ENCODE assay signal across 17 cellular contexts in the genomic region with DNA sequence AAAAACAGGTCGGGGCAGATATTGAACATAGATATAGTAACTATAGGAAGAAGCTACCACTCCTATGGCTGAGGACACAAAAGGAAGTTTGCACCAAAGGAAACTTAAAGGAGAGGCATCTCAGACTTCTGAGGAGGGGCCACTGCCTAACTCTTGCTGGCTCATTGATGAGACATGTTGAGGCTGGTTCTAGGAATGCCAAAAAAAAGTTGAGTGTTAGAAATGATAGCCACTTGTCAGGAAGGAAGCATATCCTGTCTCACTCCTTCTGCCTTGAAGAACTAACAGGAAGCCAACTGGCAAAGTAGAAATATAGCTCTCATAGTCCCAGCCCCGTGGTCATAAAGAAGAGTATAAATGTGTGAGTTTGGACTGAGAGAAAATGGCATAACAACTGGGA. TPM values are rescaled to one million over a fixed set of nuclear protein-coding genes. Genes with fewer than 3 reads are reported as not detected.
DNase-seq lines count a peak whose midpoint lies in the region; ATAC-seq and TF ChIP-seq lines count a peak whose summit lies in the region.
"Had no signal": no experiment of that assay in that cellular context is flagged by ENCODE, and none has a peak within 500 bp of the region (broad histone marks: within the 10 kb centered on the region; RNA-seq: fewer than 3 reads in every experiment).

No MANE protein-coding gene starts in this region.

- H3K4me2 ChIP-seq in GM23248 (ENCODE audit: unreplicated experiment) (no peak overlapping the region), fibroblast of lung (ENCODE audit: extremely low read depth, insufficient read depth, low read length) (no peak overlapping the region)
- H3K4me2 ChIP-seq: BLaER1 had no signal

- peak; percentile 74 for ATAC-seq in RWPE2 (ENCODE audit: low read depth)
- ATAC-seq: left ventricle myocardium superior; naive thymus-derived CD8-positive, alpha-beta T cell; Panc1 had no signal

- H3K9me2 ChIP-seq in GM23248 (ENCODE audit: insufficient read depth) = no peaks in the 10 kb centered on the region

- TF ChIP-seq CTCF in AG10803 (conservative IDR thresholded peaks at IDR 0.05; ENCODE audit: low read length) = no peak
- no peak for TF ChIP-seq CTCF in RWPE2 (IDR thresholded peaks at IDR 0.05; ENCODE audit: poor library complexity, severe bottlenecking)
- no peak for TF ChIP-seq CTCF in fibroblast of lung (conservative IDR thresholded peaks at IDR 0.05 in 1 of 2, IDR thresholded peaks at IDR 0.05 in 1 of 2; ENCODE audit: low read depth in 1 of 2, low read length in 2 of 2)
- no peak for TF ChIP-seq CTCF in WERI-Rb-1 (IDR thresholded peaks at IDR 0.05; ENCODE audit: low read depth, low read length)

- no peaks in the 10 kb centered on the region for H3K36me3 ChIP-seq in GM23248 (ENCODE audit: low read depth)
- no peaks in the 10 kb centered on the region for H3K36me3 ChIP-seq in RWPE2 (ENCODE audit: low read depth)
- H3K36me3 ChIP-seq in fibroblast of lung (ENCODE audit: control insufficient read depth, insufficient read depth, low read length) = no peaks in the 10 kb centered on the region
- no peaks in the 10 kb centered on the region for H3K36me3 ChIP-seq in WERI-Rb-1
- H3K36me3 ChIP-seq: BLaER1, vagina had no signal

- H3K4me3 ChIP-seq in AG10803 (ENCODE audit: low read length) (no peak overlapping the region), GM23248 (no peak overlapping the region), RWPE2 (ENCODE audit: severe bottlenecking) (no peak overlapping the region), fibroblast of lung (replicated peaks in 1 of 4; ENCODE audit: control extremely low read depth in 1 of 4, insufficient read depth in 1 of 4, low read depth in 3 of 4, low read length in 4 of 4) (no peak overlapping the region), WERI-Rb-1 (ENCODE audit: low read depth, low read length) (no peak overlapping the region)
- H3K4me3 ChIP-seq: BLaER1, vagina had no signal

- H3K9me3 ChIP-seq in GM23248 (ENCODE audit: low read depth) (no peaks in the 10 kb centered on the region), RWPE2 (ENCODE audit: severe bottlenecking) (peaks cover 4% of the 10 kb centered on the region), fibroblast of lung (ENCODE audit: control insufficient read depth, insufficient read depth, low read depth, low read length) (peaks cover 2% of the 10 kb centered on the region), WERI-Rb-1 (ENCODE audit: severe bottlenecking) (peaks cover 3% of the 10 kb centered on the region)
- H3K9me3 ChIP-seq: vagina had no signal

- peak; percentile 37 for DNase-seq in AG10803 (ENCODE audit: low read depth)
- DNase-seq in GM23248 = peak; percentile 36
- no peak for DNase-seq in RWPE2 (ENCODE audit: low spot score)
- DNase-seq in fibroblast of lung (ENCODE audit: low read depth in 2 of 2) = peak in 1 of 2 donors; percentile 22
- DNase-seq in erythroblast (lab: John Stamatoyannopoulos, UW) = no peak
- DNase-seq in WERI-Rb-1 = no peak
- DNase-seq in GM19238 (ENCODE audit: insufficient read length, low spot score) = no peak
- DNase-seq in NCI-H774 (lab: John Stamatoyannopoulos, UW) = no peak
- DNase-seq: hypothalamus; left ventricle myocardium superior; naive thymus-derived CD8-positive, alpha-beta T cell; NCI-H1105 treated with DMSO at 0.1 percent for 48 hours; retina; T1000 had no signal

- H3K4me1 ChIP-seq in GM23248 (ENCODE audit: insufficient read depth) (peaks cover 27% of the 10 kb centered on the region), RWPE2 (ENCODE audit: insufficient read depth, poor library complexity, severe bottlenecking) (peaks cover 33% of the 10 kb centered on the region), fibroblast of lung (ENCODE audit: control insufficient read depth, extremely low read depth, insufficient read depth, low read length) (no peaks in the 10 kb centered on the region)
- H3K4me1 ChIP-seq: vagina had no signal

- peaks cover 8% of the 10 kb centered on the region for H3F3A ChIP-seq in GM23248 (ENCODE audit: insufficient read depth)

- H2AFZ ChIP-seq in GM23248 (peak overlapping the region; percentile 29), fibroblast of lung (ENCODE audit: low read length) (peak overlapping the region; percentile 2)

- no peak overlapping the region for H3K9ac ChIP-seq in GM23248
- no peak overlapping the region for H3K9ac ChIP-seq in fibroblast of lung (ENCODE audit: insufficient read depth, low read length)
- H3K9ac ChIP-seq: BLaER1 had no signal

- WGBS in GM23248 (ENCODE audit: low coverage in 1 of 2, low lambda C conversion rate in 2 of 2, missing lambda C conversion rate in 2 of 2), 2 experiments = 58 to 62% methylated on average over 2 of the region's 2 CpGs

- peak overlapping the region; percentile 6; the same call in 1 of the 2 replicates for H3K27ac ChIP-seq in GM23248
- H3K27ac ChIP-seq in RWPE2 (ENCODE audit: poor library complexity, severe bottlenecking) = peak overlapping the region; percentile 85
- H3K27ac ChIP-seq in fibroblast of lung (ENCODE audit: insufficient read depth, low read length) = no peak overlapping the region
- H3K27ac ChIP-seq in WERI-Rb-1 = no peak overlapping the region
- H3K27ac ChIP-seq: BLaER1, vagina had no signal

- in situ Hi-C loops in GM23248 (cut with MboI) = loop anchor here (10.0 kb wide), 1 partner anchor 179 kb away; no protein-coding TSS in a partner anchor

- H4K20me1 ChIP-seq in GM23248 (ENCODE audit: insufficient read depth) (no peaks in the 10 kb centered on the region), fibroblast of lung (ENCODE audit: control insufficient read depth, extremely low read depth, insufficient read depth, low read length) (no peaks in the 10 kb centered on the region)
- H4K20me1 ChIP-seq: BLaER1 had no signal

- no peaks in the 10 kb centered on the region for H3K27me3 ChIP-seq in GM23248 (replicated peaks; ENCODE audit: insufficient read depth)
- no peaks in the 10 kb centered on the region for H3K27me3 ChIP-seq in RWPE2 (ENCODE audit: insufficient read depth, poor library complexity, severe bottlenecking)
- no peaks in the 10 kb centered on the region for H3K27me3 ChIP-seq in fibroblast of lung (ENCODE audit: control insufficient read depth, insufficient read depth, low read length)
- H3K27me3 ChIP-seq in WERI-Rb-1 (ENCODE audit: insufficient read depth, low read depth, severe bottlenecking) = no peaks in the 10 kb centered on the region
- H3K27me3 ChIP-seq: BLaER1, vagina had no signal

- H3K79me2 ChIP-seq in GM23248 (ENCODE audit: insufficient read depth) (no peaks in the 10 kb centered on the region), fibroblast of lung (ENCODE audit: control insufficient read depth, insufficient read depth, low read length) (no peaks in the 10 kb centered on the region)

- no peak for TF ChIP-seq POLR2A in erythroblast (IDR thresholded peaks at IDR 0.05; ENCODE audit: low read length)

RNA-seq across cellular contexts. Expression of a gene that starts 23.3 kb away (rescaled TPM):
- 67.7 and 68.5 TPM in 2 replicates for total RNA-seq in GM23248 (2014; rRNA removed; shearing (Covaris generic))
- polyA plus RNA-seq in GM23248 (2016; fragmentation: Nextera tagmentation; extraction: Ambion mirVana) (58.0 and 61.9 TPM in 2 replicates), fibroblast of lung (224 and 536 TPM in 2 replicates)
- 215 and 248 TPM in 2 replicates for total RNA-seq in fibroblast of lung
- 151 and 362 TPM in 2 replicates for polyA plus RNA-seq in fibroblast of lung (2012)
- polyA minus RNA-seq in fibroblast of lung (ENCODE audit: low replicate concordance) = 62.3 and 103 TPM in 2 replicates

Comparison
In these comparisons a context has a peak if more than half of its experiments do, and no peak if none do; other contexts are left out.
1. DNase-seq: peak in AG10803 (single experiment) and GM23248 (single experiment); none in RWPE2 (single experiment), erythroblast (0 of 2), WERI-Rb-1 (single experiment), GM19238 (single experiment) and NCI-H774 (single experiment).
2. H3K27ac ChIP-seq: peak in GM23248 (single experiment) and RWPE2 (single experiment); none in fibroblast of lung (single experiment) and WERI-Rb-1 (single experiment).